Comparison of ENCODE assay signal across 14 cellular contexts in the genomic region with DNA sequence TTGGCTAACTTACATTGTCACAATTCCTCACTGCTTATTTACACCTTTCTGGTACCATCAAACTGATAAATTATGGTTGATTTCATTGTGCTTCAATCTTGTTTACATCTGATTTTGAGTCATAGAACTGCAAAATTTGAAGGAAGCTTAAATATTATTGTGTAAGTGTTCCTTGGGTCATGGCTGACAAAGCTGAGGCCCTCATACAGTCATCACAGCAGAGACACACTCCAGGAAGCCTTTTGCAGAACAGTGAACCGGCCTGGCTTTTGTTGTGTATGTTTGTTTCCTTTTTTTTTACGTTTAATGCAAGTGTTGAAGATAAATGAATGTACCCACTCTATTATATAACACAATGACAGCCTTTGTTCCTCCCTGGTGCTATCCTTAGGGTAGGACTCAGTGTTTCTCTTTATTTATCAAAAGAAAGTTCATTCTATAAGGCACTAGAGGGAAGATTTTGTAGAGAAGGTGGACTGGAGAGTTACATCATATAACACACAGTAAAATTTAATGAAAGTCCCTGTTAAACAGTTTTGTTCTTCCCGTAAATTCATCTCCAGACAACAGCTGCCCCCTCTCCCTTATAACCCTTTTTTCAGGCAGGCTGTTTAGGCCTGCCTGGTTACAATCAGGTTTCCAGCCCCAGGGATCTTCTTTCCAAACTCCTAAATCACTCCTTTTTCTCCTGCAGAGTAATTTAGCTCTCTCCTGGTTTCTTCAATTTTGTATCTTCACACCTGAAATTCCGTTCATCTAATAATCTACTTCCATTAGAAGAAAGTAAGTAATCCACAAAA.
DNase-seq lines count a peak whose midpoint lies in the region; ATAC-seq lines count a peak whose summit lies in the region.
"Had no signal": no experiment of that assay in that cellular context is flagged by ENCODE, and none has a peak within 500 bp of the region (broad histone marks: within the 10 kb centered on the region; RNA-seq: fewer than 3 reads in every experiment).

No MANE protein-coding gene starts in this region.

- H3K27ac ChIP-seq in caudate nucleus (ENCODE audit: low read depth, low read length), result peak overlapping the region; percentile 60

- DNase-seq in COLO829 (ENCODE audit: low spot score), result peak; percentile 78
- peak; percentile 82 for DNase-seq in NCI-H146 (lab: John Stamatoyannopoulos, UW)
- DNase-seq in caudate nucleus (lab: John Stamatoyannopoulos, UW), result no peak
- DNase-seq in midbrain (lab: John Stamatoyannopoulos, UW), result peak; percentile 10
- DNase-seq in AG08396 (ENCODE audit: low spot score), result no peak
- DNase-seq in dedifferentiated amniotic fluid mesenchymal stem cell (ENCODE audit: extremely low spot score), result no peak
- DNase-seq: activated CD4-positive, alpha-beta memory T cell treated with anti-CD3 and anti-CD28 coated beads, Interleukin-2, amount 10 ng/mL, durations not matched to agents 7 days and 5 days; BE2C; effector CD4-positive, alpha-beta T cell; NK-92 treated with Interleukin-12 subunit alpha and Interleukin-12 subunit beta, amount 100 ng/mL, for 24 hours; small intestine; T-helper 2 cell had no signal

- no peak for ATAC-seq in GM21390 (IDR thresholded peaks at IDR 0.05; ENCODE audit: unreplicated experiment)
- ATAC-seq in HG03457 (IDR thresholded peaks at IDR 0.05; ENCODE audit: unreplicated experiment), result no peak

Comparison
In these comparisons a context has a peak if more than half of its experiments do, and no peak if none do; other contexts are left out.
1. DNase-seq: peak in COLO829 (single experiment), NCI-H146 (single experiment) and midbrain (single experiment); none in caudate nucleus (0 of 61), AG08396 (single experiment) and dedifferentiated amniotic fluid mesenchymal stem cell (single experiment).